ENCODE assay signal across 17 cellular contexts in the genomic region with DNA sequence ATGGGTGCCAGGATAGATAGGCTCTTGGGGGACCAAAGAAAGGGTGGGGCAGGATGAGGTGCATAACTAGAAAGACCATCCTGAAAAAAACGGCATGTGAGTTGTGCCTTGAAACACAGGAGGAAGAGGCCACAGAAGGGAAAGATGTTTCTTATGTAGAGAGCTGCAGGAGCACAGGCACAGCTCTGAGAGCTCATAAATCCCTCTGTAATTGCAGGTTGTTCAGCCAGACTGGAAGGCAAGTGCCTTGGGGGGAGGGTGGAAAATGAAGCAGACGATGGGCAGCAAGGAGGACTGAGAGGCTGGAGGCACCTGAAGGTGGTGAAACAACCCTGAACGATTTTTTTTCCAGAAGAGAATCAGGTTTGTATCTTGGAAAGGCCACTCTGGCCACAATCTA.
DNase-seq lines count a peak whose midpoint lies in the region; ATAC-seq, FAIRE-seq and TF ChIP-seq lines count a peak whose summit lies in the region.
"Had no signal": no experiment of that assay in that cellular context is flagged by ENCODE, and none has a peak within 500 bp of the region (broad histone marks: within the 10 kb centered on the region; RNA-seq: fewer than 3 reads in every experiment).

No MANE protein-coding gene starts in this region.

- no peak overlapping the region for H2BK20ac ChIP-seq in H1 (ENCODE audit: low read length)

- H4K20me1 ChIP-seq in GM23338 (replicated peaks; ENCODE audit: insufficient read depth) (no peaks in the 10 kb centered on the region), H1 (replicated peaks in 1 of 2; ENCODE audit: control insufficient read depth in 1 of 2, insufficient read depth in 2 of 2, low read length in 2 of 2) (no peaks in the 10 kb centered on the region)

- no peak overlapping the region for H2BK5ac ChIP-seq in H1 (ENCODE audit: low read depth, low read length)

- no peaks in the 10 kb centered on the region for H3K79me2 ChIP-seq in GM23338 (replicated peaks; ENCODE audit: insufficient read depth)
- H3K79me2 ChIP-seq in H1 (ENCODE audit: control insufficient read depth in 1 of 2, insufficient read depth in 2 of 2, low read length in 2 of 2), result no peaks in the 10 kb centered on the region

- no peak overlapping the region for H3K4me3 ChIP-seq in GM23338
- H3K4me3 ChIP-seq in H1 (ENCODE audit: extremely low read depth in 1 of 4, insufficient read depth in 2 of 4, low read depth in 3 of 4, low read length in 4 of 4), result no peak overlapping the region

- no peaks in the 10 kb centered on the region for H3K79me1 ChIP-seq in H1 (ENCODE audit: low read depth, low read length)

- H4K5ac ChIP-seq in H1 (ENCODE audit: insufficient read length, low read depth, low read length), result no peak overlapping the region

- peak overlapping the region; percentile 46; the same call in 1 of the 2 replicates for H2BK15ac ChIP-seq in H1 (ENCODE audit: low read length)

- no peak overlapping the region for H3K4me3 Mint-ChIP-seq in GM23338
- H3K4me3 Mint-ChIP-seq: CD14-positive monocyte had no signal

- H4K91ac ChIP-seq in H1 (replicated peaks; ENCODE audit: insufficient read length, low read length), result no peak overlapping the region

- H3K9me2 ChIP-seq in GM23338 (ENCODE audit: insufficient read depth), result peaks cover 9% of the 10 kb centered on the region; the same call in 1 of the 2 replicates

- H3K36me3 ChIP-seq in GM23338 (ENCODE audit: insufficient read depth) (no peaks in the 10 kb centered on the region), H1 (ENCODE audit: control insufficient read depth in 2 of 4, insufficient read depth in 4 of 4, low read length in 3 of 4) (no peaks in the 10 kb centered on the region)

- H3K27ac ChIP-seq in GM23338 (ENCODE audit: low read depth) (no peak overlapping the region), H1 (ENCODE audit: low read depth, low read length) (no peak overlapping the region)

- H3K4me1 ChIP-seq in GM23338 (ENCODE audit: insufficient read depth), result peaks cover 5% of the 10 kb centered on the region; the same call in 1 of the 2 replicates
- H3K4me1 ChIP-seq in H1 (replicated peaks in 1 of 4; ENCODE audit: control insufficient read depth in 3 of 4, insufficient read depth in 4 of 4, low read length in 3 of 4), result no peaks in the 10 kb centered on the region; a peak in 1 of 7 replicates
- H3K4me1 ChIP-seq: Caco-2 had no signal

- FAIRE-seq in H1 (lab: Jason Lieb, UNC), result no peak
- FAIRE-seq: HTR-8/SVneo, RCC 7860 had no signal

- WGBS in H1 (ENCODE audit: extremely low coverage in 1 of 2, insufficient coverage in 1 of 2, insufficient read length in 1 of 2, insufficient replicate concordance in 2 of 2, low coverage in 1 of 2, low lambda C conversion rate in 2 of 2, missing lambda C conversion rate in 1 of 2), 2 experiments, result 60% methylated on average over 3 of the region's 3 CpGs; no CpG with 5 or more reads in 1 of the 2 experiments

- H3K27me3 ChIP-seq in GM23338 (ENCODE audit: insufficient read depth) (no peaks in the 10 kb centered on the region), H1 (replicated peaks in 1 of 4; ENCODE audit: control insufficient read depth in 3 of 4, extremely low read depth in 1 of 4, insufficient read depth in 3 of 4, low read length in 3 of 4) (no peaks in the 10 kb centered on the region)

- H3K36me3 Mint-ChIP-seq in GM23338 (ENCODE audit: low read depth), result no peaks in the 10 kb centered on the region
- H3K36me3 Mint-ChIP-seq: CD14-positive monocyte had no signal

- no peak overlapping the region for H3K4ac ChIP-seq in H1 (replicated peaks; ENCODE audit: insufficient read length, low read depth, low read length)

- no peak overlapping the region for H3K23ac ChIP-seq in H1 (ENCODE audit: insufficient read length)

- CTCF ChIA-PET in H1 (lab: Charles Lee; ENCODE audit: partially characterized antibody), result interaction anchor here (0.8 to 1.6 kb wide), 4 partner anchors 12 to 311 kb away, joined by 3 to 5 read pairs (median 3); no protein-coding TSS in a partner anchor

- TF ChIP-seq RAD21 in H1 (IDR thresholded peaks at IDR 0.05 in 1 of 2, conservative IDR thresholded peaks at IDR 0.05 in 1 of 2; ENCODE audit: low read depth in 2 of 2, low read length in 2 of 2), result no peak

- H3K23me2 ChIP-seq in H1 (ENCODE audit: low read depth, low read length), result no peaks in the 10 kb centered on the region

- intact Hi-C loops in Right ventricle myocardium superior (cut with DNase I), result no loop called here

- H3K27me3 Mint-ChIP-seq in GM23338 (ENCODE audit: insufficient read depth, low read depth, poor library complexity), result no peaks in the 10 kb centered on the region

- TF ChIP-seq EP300 in H1 (IDR thresholded peaks at IDR 0.05; ENCODE audit: borderline replicate concordance in 1 of 2, low read depth in 2 of 2, low read length in 2 of 2), result no peak

- H3K4me2 ChIP-seq in GM23338 (no peak overlapping the region), H1 (ENCODE audit: insufficient read depth in 1 of 2, low read depth in 2 of 2, low read length in 2 of 2) (no peak overlapping the region)

- H3K4me1 Mint-ChIP-seq in GM23338, result peaks cover 8% of the 10 kb centered on the region
- H3K4me1 Mint-ChIP-seq: CD14-positive monocyte had no signal

- H3K9ac ChIP-seq in H1 (replicated peaks in 1 of 4; ENCODE audit: extremely low read depth in 1 of 4, low read depth in 3 of 4, low read length in 3 of 4), result no peak overlapping the region

- no peak overlapping the region for H2BK120ac ChIP-seq in H1 (replicated peaks; ENCODE audit: low read depth, low read length)

- no peak overlapping the region for H2AK5ac ChIP-seq in H1 (ENCODE audit: low read depth, low read length)

- H3K18ac ChIP-seq in H1 (ENCODE audit: extremely low read depth, low read length), result no peak overlapping the region

- TF ChIP-seq CTCF in GM23338 (conservative IDR thresholded peaks at IDR 0.05; ENCODE audit: low read depth in 2 of 2) (no peak), H1 (IDR thresholded peaks at IDR 0.05; ENCODE audit: control extremely low read depth in 1 of 3, insufficient read depth in 1 of 3, low read depth in 1 of 3, low read length in 3 of 3) (no peak; a peak in 1 of 4 replicates)

- ATAC-seq in GM23338 (peak; percentile 59), HG03571 (IDR thresholded peaks at IDR 0.05; ENCODE audit: unreplicated experiment) (no peak), Right ventricle myocardium superior (ENCODE audit: poor library complexity) (no peak), HG02610 (IDR thresholded peaks at IDR 0.05; ENCODE audit: unreplicated experiment) (no peak)

- no peaks in the 10 kb centered on the region for H3F3A ChIP-seq in GM23338 (replicated peaks; ENCODE audit: low read depth)

- H2AFZ ChIP-seq in GM23338, result peak overlapping the region; percentile 44; the same call in 1 of the 2 replicates
- H2AFZ ChIP-seq in H1 (ENCODE audit: low read length), result no peak overlapping the region

- no peaks in the 10 kb centered on the region for H3K9me3 Mint-ChIP-seq in GM23338

- no peak for TF ChIP-seq POLR2A in H1 (IDR thresholded peaks at IDR 0.05; ENCODE audit: control extremely low read depth in 1 of 2, low read depth in 2 of 2, low read length in 2 of 2)

- no peaks in the 10 kb centered on the region for H3K9me3 ChIP-seq in H1 (ENCODE audit: insufficient read depth in 2 of 2, low read depth in 1 of 2, low read length in 1 of 2)
- H3K9me3 ChIP-seq: Caco-2 had no signal

- no peak overlapping the region for H2BK12ac ChIP-seq in H1 (ENCODE audit: low read depth, low read length)

- H3K14ac ChIP-seq in H1 (ENCODE audit: insufficient read length), result no peak overlapping the region

- H3K27ac Mint-ChIP-seq in GM23338, result no peak overlapping the region
- H3K27ac Mint-ChIP-seq: CD14-positive monocyte had no signal

- POLR2A ChIA-PET in H1 (lab: Charles Lee; ENCODE audit: partially characterized antibody), result no interaction called here

- H4K8ac ChIP-seq in H1 (ENCODE audit: extremely low read depth, insufficient read depth, low read length), result no peak overlapping the region

- no peak overlapping the region for H3K56ac ChIP-seq in H1 (replicated peaks; ENCODE audit: insufficient read length, low read depth, low read length)

- DNase-seq in GM23338 (ENCODE audit: low spot score) (no peak), NCI-H1105 treated with DMSO at 0.1 percent for 48 hours (lab: John Stamatoyannopoulos, UW) (peak; percentile 72), NCI-H2227 (lab: John Stamatoyannopoulos, UW; ENCODE audit: unreplicated experiment) (peak; percentile 92), H1 (ENCODE audit: low read depth in 1 of 2, low spot score in 2 of 2) (no peak), Right ventricle myocardium superior (no peak), NCI-H1694 treated with DMSO at 0.1 percent for 48 hours (lab: John Stamatoyannopoulos, UW) (no peak)
- DNase-seq: Caco-2, DMS53, HCEC 1CT, MV-4-11, NCI-H2029, NCI-H524 treated with DMSO at 0.1 percent for 48 hours had no signal

TF ChIP-seq in GM23338, 12 proteins besides CTCF, POLR2A, EP300 and RAD21:
- TF ChIP-seq ZNF114 (CRISPR knock-in tag; IDR thresholded peaks at IDR 0.05) (no peak), JUNB (IDR thresholded peaks at IDR 0.05; ENCODE audit: unreplicated experiment) (no peak)

TF ChIP-seq in H1, 55 proteins besides CTCF, POLR2A, EP300 and RAD21 (continues in another document):
- TF ChIP-seq RXRA (IDR thresholded peaks at IDR 0.05; ENCODE audit: insufficient read depth, low read depth, low read length) (no peak), TEAD4 (IDR thresholded peaks at IDR 0.05; ENCODE audit: low read depth, low read length) (no peak), CEBPB (IDR thresholded peaks at IDR 0.05; ENCODE audit: low read depth, low read length) (no peak), CBX5 (IDR thresholded peaks at IDR 0.05; ENCODE audit: low read depth, low read length) (no peak), RFX5 (IDR thresholded peaks at IDR 0.05; ENCODE audit: borderline replicate concordance, low read depth, low read length) (no peak)

Comparison
In these comparisons a context has a peak if more than half of its experiments do, and no peak if none do; other contexts are left out.
1. DNase-seq: peak in NCI-H1105 treated with DMSO at 0.1 percent for 48 hours (single experiment) and NCI-H2227 (single experiment); none in GM23338 (single experiment), H1 (0 of 2), Right ventricle myocardium superior (single experiment) and NCI-H1694 treated with DMSO at 0.1 percent for 48 hours (single experiment).